1 cellular context compared by ENCODE assay signal in genomic region chr10:31603245-31604087, GRCh38.
TF ChIP-seq lines count a peak whose summit lies in the region.

No MANE protein-coding gene starts in this region.

TF ChIP-seq in HEK293, 187 proteins besides CTCF, POLR2A, EP300 and RAD21 (continued from another document and continues in another):
- TF ChIP-seq, protein P1, sequence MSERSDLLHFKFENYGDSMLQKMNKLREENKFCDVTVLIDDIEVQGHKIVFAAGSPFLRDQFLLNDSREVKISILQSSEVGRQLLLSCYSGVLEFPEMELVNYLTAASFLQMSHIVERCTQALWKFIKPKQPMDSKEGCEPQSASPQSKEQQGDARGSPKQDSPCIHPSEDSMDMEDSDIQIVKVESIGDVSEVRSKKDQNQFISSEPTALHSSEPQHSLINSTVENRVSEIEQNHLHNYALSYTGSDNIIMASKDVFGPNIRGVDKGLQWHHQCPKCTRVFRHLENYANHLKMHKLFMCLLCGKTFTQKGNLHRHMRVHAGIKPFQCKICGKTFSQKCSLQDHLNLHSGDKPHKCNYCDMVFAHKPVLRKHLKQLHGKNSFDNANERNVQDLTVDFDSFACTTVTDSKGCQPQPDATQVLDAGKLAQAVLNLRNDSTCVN (tag by site-specific recombination; optimal IDR thresholded peaks at IDR 0.05), result peak; percentile 84
- TF ChIP-seq ZNF670 (tag by site-specific recombination; IDR thresholded peaks at IDR 0.05; ENCODE audit: low read depth) (no peak), KLF10 (tag by site-specific recombination; IDR thresholded peaks at IDR 0.05) (peak; percentile 80), IKZF3 (tag by site-specific recombination; IDR thresholded peaks at IDR 0.05) (peak; percentile 77; the same call in 1 of the 2 replicates), ZSCAN16 (tag by site-specific recombination; IDR thresholded peaks at IDR 0.05) (no peak), ZNF16 (tag by site-specific recombination; IDR thresholded peaks at IDR 0.05; ENCODE audit: low read depth) (no peak), ZNF10 (tag by site-specific recombination; IDR thresholded peaks at IDR 0.05) (no peak), ZBTB20 (tag by site-specific recombination; IDR thresholded peaks at IDR 0.05) (peak; percentile 97), ZNF785 (tag by site-specific recombination; IDR thresholded peaks at IDR 0.05) (no peak), SP3 (tag by site-specific recombination; IDR thresholded peaks at IDR 0.05) (peak; percentile 96), ZNF169 (tag by site-specific recombination; IDR thresholded peaks at IDR 0.05) (no peak), ZBTB7A (tag by site-specific recombination; IDR thresholded peaks at IDR 0.05; ENCODE audit: low read depth) (peak; percentile 78; the same call in 1 of the 2 replicates), ZNF2 (tag by site-specific recombination; IDR thresholded peaks at IDR 0.05) (no peak), ZSCAN18 (tag by site-specific recombination; IDR thresholded peaks at IDR 0.05) (no peak), AEBP2 (tag by site-specific recombination; IDR thresholded peaks at IDR 0.05; ENCODE audit: borderline replicate concordance) (no peak), GLI4 (tag by site-specific recombination; IDR thresholded peaks at IDR 0.05) (0 out of 2 replicates have a peak, but pooled peaks have one; percentile 46), ZNF23 (tag by site-specific recombination; IDR thresholded peaks at IDR 0.05; ENCODE audit: borderline replicate concordance) (no peak), ZFP41 (tag by site-specific recombination; IDR thresholded peaks at IDR 0.05; ENCODE audit: borderline replicate concordance) (no peak), ZNF488 (tag by site-specific recombination; IDR thresholded peaks at IDR 0.05) (no peak), ZNF133 (tag by site-specific recombination; IDR thresholded peaks at IDR 0.05) (no peak), ZNF239 (tag by site-specific recombination; IDR thresholded peaks at IDR 0.05) (no peak), ZNF529 (tag by site-specific recombination; IDR thresholded peaks at IDR 0.05; ENCODE audit: insufficient replicate concordance) (no peak), SALL2 (tag by site-specific recombination; IDR thresholded peaks at IDR 0.05; ENCODE audit: borderline replicate concordance) (no peak), ZNF645 (tag by site-specific recombination; IDR thresholded peaks at IDR 0.05) (no peak), ZNF544 (tag by site-specific recombination; IDR thresholded peaks at IDR 0.05) (no peak), ZNF24 (tag by site-specific recombination; IDR thresholded peaks at IDR 0.05) (0 out of 2 replicates have a peak, but pooled peaks have one; percentile 12), ZNF501 (tag by site-specific recombination; IDR thresholded peaks at IDR 0.05) (peak; percentile 78), HOXA7 (CRISPR knock-in tag; IDR thresholded peaks at IDR 0.05; ENCODE audit: borderline replicate concordance) (no peak), ZSCAN5A (tag by site-specific recombination; IDR thresholded peaks at IDR 0.05) (no peak), ZNF704 (tag by site-specific recombination; IDR thresholded peaks at IDR 0.05) (no peak), YY1 (tag by site-specific recombination; IDR thresholded peaks at IDR 0.05) (peak; percentile 77), ZNF18 (tag by site-specific recombination; IDR thresholded peaks at IDR 0.05) (no peak), ZNF626 (tag by site-specific recombination; IDR thresholded peaks at IDR 0.05) (no peak)
- TF ChIP-seq, protein P2, sequence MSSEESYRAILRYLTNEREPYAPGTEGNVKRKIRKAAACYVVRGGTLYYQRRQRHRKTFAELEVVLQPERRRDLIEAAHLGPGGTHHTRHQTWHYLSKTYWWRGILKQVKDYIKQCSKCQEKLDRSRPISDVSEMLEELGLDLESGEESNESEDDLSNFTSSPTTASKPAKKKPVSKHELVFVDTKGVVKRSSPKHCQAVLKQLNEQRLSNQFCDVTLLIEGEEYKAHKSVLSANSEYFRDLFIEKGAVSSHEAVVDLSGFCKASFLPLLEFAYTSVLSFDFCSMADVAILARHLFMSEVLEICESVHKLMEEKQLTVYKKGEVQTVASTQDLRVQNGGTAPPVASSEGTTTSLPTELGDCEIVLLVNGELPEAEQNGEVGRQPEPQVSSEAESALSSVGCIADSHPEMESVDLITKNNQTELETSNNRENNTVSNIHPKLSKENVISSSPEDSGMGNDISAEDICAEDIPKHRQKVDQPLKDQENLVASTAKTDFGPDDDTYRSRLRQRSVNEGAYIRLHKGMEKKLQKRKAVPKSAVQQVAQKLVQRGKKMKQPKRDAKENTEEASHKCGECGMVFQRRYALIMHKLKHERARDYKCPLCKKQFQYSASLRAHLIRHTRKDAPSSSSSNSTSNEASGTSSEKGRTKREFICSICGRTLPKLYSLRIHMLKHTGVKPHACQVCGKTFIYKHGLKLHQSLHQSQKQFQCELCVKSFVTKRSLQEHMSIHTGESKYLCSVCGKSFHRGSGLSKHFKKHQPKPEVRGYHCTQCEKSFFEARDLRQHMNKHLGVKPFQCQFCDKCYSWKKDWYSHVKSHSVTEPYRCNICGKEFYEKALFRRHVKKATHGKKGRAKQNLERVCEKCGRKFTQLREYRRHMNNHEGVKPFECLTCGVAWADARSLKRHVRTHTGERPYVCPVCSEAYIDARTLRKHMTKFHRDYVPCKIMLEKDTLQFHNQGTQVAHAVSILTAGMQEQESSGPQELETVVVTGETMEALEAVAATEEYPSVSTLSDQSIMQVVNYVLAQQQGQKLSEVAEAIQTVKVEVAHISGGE (tag by site-specific recombination; conservative IDR thresholded peaks at IDR 0.05; ENCODE audit: low read depth), result peak; percentile 65
- TF ChIP-seq, protein P3, sequence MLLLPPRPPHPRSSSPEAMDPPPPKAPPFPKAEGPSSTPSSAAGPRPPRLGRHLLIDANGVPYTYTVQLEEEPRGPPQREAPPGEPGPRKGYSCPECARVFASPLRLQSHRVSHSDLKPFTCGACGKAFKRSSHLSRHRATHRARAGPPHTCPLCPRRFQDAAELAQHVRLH (tag by site-specific recombination; IDR thresholded peaks at IDR 0.05), result 0 out of 2 replicates have a peak, but pooled peaks have one; percentile 10
- TF ChIP-seq, protein P4, sequence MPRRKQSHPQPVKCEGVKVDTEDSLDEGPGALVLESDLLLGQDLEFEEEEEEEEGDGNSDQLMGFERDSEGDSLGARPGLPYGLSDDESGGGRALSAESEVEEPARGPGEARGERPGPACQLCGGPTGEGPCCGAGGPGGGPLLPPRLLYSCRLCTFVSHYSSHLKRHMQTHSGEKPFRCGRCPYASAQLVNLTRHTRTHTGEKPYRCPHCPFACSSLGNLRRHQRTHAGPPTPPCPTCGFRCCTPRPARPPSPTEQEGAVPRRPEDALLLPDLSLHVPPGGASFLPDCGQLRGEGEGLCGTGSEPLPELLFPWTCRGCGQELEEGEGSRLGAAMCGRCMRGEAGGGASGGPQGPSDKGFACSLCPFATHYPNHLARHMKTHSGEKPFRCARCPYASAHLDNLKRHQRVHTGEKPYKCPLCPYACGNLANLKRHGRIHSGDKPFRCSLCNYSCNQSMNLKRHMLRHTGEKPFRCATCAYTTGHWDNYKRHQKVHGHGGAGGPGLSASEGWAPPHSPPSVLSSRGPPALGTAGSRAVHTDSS (tag by site-specific recombination; IDR thresholded peaks at IDR 0.05), result no peak
- TF ChIP-seq, protein P5, sequence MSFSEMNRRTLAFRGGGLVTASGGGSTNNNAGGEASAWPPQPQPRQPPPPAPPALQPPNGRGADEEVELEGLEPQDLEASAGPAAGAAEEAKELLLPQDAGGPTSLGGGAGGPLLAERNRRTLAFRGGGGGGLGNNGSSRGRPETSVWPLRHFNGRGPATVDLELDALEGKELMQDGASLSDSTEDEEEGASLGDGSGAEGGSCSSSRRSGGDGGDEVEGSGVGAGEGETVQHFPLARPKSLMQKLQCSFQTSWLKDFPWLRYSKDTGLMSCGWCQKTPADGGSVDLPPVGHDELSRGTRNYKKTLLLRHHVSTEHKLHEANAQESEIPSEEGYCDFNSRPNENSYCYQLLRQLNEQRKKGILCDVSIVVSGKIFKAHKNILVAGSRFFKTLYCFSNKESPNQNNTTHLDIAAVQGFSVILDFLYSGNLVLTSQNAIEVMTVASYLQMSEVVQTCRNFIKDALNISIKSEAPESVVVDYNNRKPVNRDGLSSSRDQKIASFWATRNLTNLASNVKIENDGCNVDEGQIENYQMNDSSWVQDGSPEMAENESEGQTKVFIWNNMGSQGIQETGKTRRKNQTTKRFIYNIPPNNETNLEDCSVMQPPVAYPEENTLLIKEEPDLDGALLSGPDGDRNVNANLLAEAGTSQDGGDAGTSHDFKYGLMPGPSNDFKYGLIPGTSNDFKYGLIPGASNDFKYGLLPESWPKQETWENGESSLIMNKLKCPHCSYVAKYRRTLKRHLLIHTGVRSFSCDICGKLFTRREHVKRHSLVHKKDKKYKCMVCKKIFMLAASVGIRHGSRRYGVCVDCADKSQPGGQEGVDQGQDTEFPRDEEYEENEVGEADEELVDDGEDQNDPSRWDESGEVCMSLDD (tag by site-specific recombination; IDR thresholded peaks at IDR 0.05), result peak; percentile 53; the same call in 1 of the 2 replicates
- TF ChIP-seq, protein P6, sequence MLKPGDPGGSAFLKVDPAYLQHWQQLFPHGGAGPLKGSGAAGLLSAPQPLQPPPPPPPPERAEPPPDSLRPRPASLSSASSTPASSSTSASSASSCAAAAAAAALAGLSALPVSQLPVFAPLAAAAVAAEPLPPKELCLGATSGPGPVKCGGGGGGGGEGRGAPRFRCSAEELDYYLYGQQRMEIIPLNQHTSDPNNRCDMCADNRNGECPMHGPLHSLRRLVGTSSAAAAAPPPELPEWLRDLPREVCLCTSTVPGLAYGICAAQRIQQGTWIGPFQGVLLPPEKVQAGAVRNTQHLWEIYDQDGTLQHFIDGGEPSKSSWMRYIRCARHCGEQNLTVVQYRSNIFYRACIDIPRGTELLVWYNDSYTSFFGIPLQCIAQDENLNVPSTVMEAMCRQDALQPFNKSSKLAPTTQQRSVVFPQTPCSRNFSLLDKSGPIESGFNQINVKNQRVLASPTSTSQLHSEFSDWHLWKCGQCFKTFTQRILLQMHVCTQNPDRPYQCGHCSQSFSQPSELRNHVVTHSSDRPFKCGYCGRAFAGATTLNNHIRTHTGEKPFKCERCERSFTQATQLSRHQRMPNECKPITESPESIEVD (tag by site-specific recombination; IDR thresholded peaks at IDR 0.05), result no peak
